ENCODE assay signal across 1 cellular context in genomic region chr22:20764053-20764720, GRCh38.
TF ChIP-seq lines count a peak whose summit lies in the region.

No MANE protein-coding gene starts in this region.

TF ChIP-seq in HepG2, 621 proteins besides CTCF, POLR2A, EP300 and RAD21 (continued from another document):
- no peak for TF ChIP-seq ZBTB40 (IDR thresholded peaks at IDR 0.05)
- TF ChIP-seq ZBTB40 (CRISPR knock-in tag; IDR thresholded peaks at IDR 0.05) = no peak
- no peak for TF ChIP-seq ZNF253 (CRISPR knock-in tag; IDR thresholded peaks at IDR 0.05; ENCODE audit: borderline replicate concordance)
